ENCODE assay signal across 8 cellular contexts in genomic region chr19:57560049-57560491, GRCh38. TPM values are rescaled to one million over a fixed set of nuclear protein-coding genes. Genes with fewer than 3 reads are reported as not detected.
DNase-seq lines count a peak whose midpoint lies in the region; ATAC-seq, FAIRE-seq and TF ChIP-seq lines count a peak whose summit lies in the region.

No MANE protein-coding gene starts in this region.

- no peaks in the 10 kb centered on the region for H3K27me3 Mint-ChIP-seq in activated CD4-positive, alpha-beta memory T cell treated with anti-CD3 and anti-CD28 coated beads, Interleukin-2, amount 10 ng/mL, durations not matched to agents 7 days and 5 days
- H3K27me3 Mint-ChIP-seq in glutamatergic neuron (ENCODE audit: unreplicated experiment) = peaks cover 15% of the 10 kb centered on the region

- TF ChIP-seq CTCF in glutamatergic neuron (IDR thresholded peaks at IDR 0.05; ENCODE audit: partially characterized antibody, unreplicated experiment) (no peak), retinal pigment epithelial cell (conservative IDR thresholded peaks at IDR 0.05; ENCODE audit: low read depth, low read length) (no peak)

- no peak for ATAC-seq in GM18502 (IDR thresholded peaks at IDR 0.05; ENCODE audit: poor library complexity, unreplicated experiment)

- no peak for TF ChIP-seq POLR2A in GM12892 (IDR thresholded peaks at IDR 0.05; ENCODE audit: low read depth, low read length)

- FAIRE-seq in GM12892 (lab: Jason Lieb, UNC) = no peak

- H3K36me3 Mint-ChIP-seq in activated CD4-positive, alpha-beta memory T cell treated with anti-CD3 and anti-CD28 coated beads, Interleukin-2, amount 10 ng/mL, durations not matched to agents 7 days and 5 days (ENCODE audit: low read depth) = peaks cover 51% of the 10 kb centered on the region
- peaks cover 39% of the 10 kb centered on the region for H3K36me3 Mint-ChIP-seq in glutamatergic neuron (ENCODE audit: unreplicated experiment)

- H3K27ac Mint-ChIP-seq in activated CD4-positive, alpha-beta memory T cell treated with anti-CD3 and anti-CD28 coated beads, Interleukin-2, amount 10 ng/mL, durations not matched to agents 7 days and 5 days = peak overlapping the region; percentile 87
- H3K27ac Mint-ChIP-seq in glutamatergic neuron (ENCODE audit: unreplicated experiment) = no peak overlapping the region

- POLR2A ChIA-PET in activated CD4-positive, alpha-beta memory T cell treated with anti-CD3 and anti-CD28 coated beads, Interleukin-2, amount 10 ng/mL, durations not matched to agents 7 days and 5 days (lab: Charles Lee) = interaction anchor here (1.0 to 1.8 kb wide), 2 partner anchors 60 to 73 kb away, joined by 4 read pairs; partner anchors contain the start of genes ZNF211 and ZNF773

- peaks cover 22% of the 10 kb centered on the region for H3K4me1 Mint-ChIP-seq in activated CD4-positive, alpha-beta memory T cell treated with anti-CD3 and anti-CD28 coated beads, Interleukin-2, amount 10 ng/mL, durations not matched to agents 7 days and 5 days
- peaks cover 9% of the 10 kb centered on the region for H3K4me1 Mint-ChIP-seq in glutamatergic neuron (ENCODE audit: low read depth, unreplicated experiment)

- H3K9me3 Mint-ChIP-seq in activated CD4-positive, alpha-beta memory T cell treated with anti-CD3 and anti-CD28 coated beads, Interleukin-2, amount 10 ng/mL, durations not matched to agents 7 days and 5 days = peaks cover 53% of the 10 kb centered on the region
- H3K9me3 Mint-ChIP-seq in glutamatergic neuron (ENCODE audit: unreplicated experiment) = peaks cover 27% of the 10 kb centered on the region

- peak overlapping the region; percentile 92 for H3K4me3 ChIP-seq in retinal pigment epithelial cell (ENCODE audit: low read length)

- CTCF ChIA-PET in activated CD4-positive, alpha-beta memory T cell treated with anti-CD3 and anti-CD28 coated beads, Interleukin-2, amount 10 ng/mL, durations not matched to agents 7 days and 5 days (lab: Charles Lee) = no interaction called here

- H3K4me3 Mint-ChIP-seq in activated CD4-positive, alpha-beta memory T cell treated with anti-CD3 and anti-CD28 coated beads, Interleukin-2, amount 10 ng/mL, durations not matched to agents 7 days and 5 days = peak overlapping the region; percentile 86
- peak overlapping the region; percentile 99 for H3K4me3 Mint-ChIP-seq in glutamatergic neuron (ENCODE audit: unreplicated experiment)

- DNase-seq in AG08395 (ENCODE audit: low spot score) (peak; percentile 69), HCEC 1CT (peak; percentile 39), glutamatergic neuron (no peak), retinal pigment epithelial cell (ENCODE audit: low read depth) (no peak), SW 1271 (lab: John Stamatoyannopoulos, UW) (no peak), GM12892 (ENCODE audit: insufficient read length) (no peak)
- no peak for DNase-seq in activated CD4-positive, alpha-beta memory T cell treated with anti-CD3 and anti-CD28 coated beads, Interleukin-2, amount 10 ng/mL, durations not matched to agents 7 days and 5 days

RNA-seq across cellular contexts. Expression of gene ZNF550, which starts 0.4 kb away (rescaled TPM):
- 10 to 100 TPM; 11.8 to 12.5 TPM for total RNA-seq in activated CD4-positive, alpha-beta memory T cell treated with anti-CD3 and anti-CD28 coated beads, Interleukin-2, amount 10 ng/mL, durations not matched to agents 7 days and 5 days
- 12.9 TPM for total RNA-seq in glutamatergic neuron (ENCODE audit: unreplicated experiment)
- polyA plus RNA-seq in GM12892 (2012; ENCODE audit: missing spikeins) = 6.0 TPM

RNA-seq across cellular contexts. Expression of gene ZNF416, which starts 18.6 kb away (rescaled TPM):
- total RNA-seq in activated CD4-positive, alpha-beta memory T cell treated with anti-CD3 and anti-CD28 coated beads, Interleukin-2, amount 10 ng/mL, durations not matched to agents 7 days and 5 days = 1 to 10 TPM; 5.4 to 6.7 TPM
- total RNA-seq in glutamatergic neuron (ENCODE audit: unreplicated experiment) = 11.2 TPM
- 2.6 TPM for polyA plus RNA-seq in GM12892 (2012; ENCODE audit: missing spikeins)

RNA-seq across cellular contexts. Expression of gene ZIK1, which starts 23.9 kb away (rescaled TPM):
- total RNA-seq in activated CD4-positive, alpha-beta memory T cell treated with anti-CD3 and anti-CD28 coated beads, Interleukin-2, amount 10 ng/mL, durations not matched to agents 7 days and 5 days = 1 to 10 TPM; 5.7 to 6.1 TPM
- 21.5 TPM for total RNA-seq in glutamatergic neuron (ENCODE audit: unreplicated experiment)
- polyA plus RNA-seq in GM12892 (2012; ENCODE audit: missing spikeins) = 2.8 TPM

RNA-seq across cellular contexts. Expression of gene ZNF549, which starts 32.9 kb away (rescaled TPM):
- total RNA-seq in activated CD4-positive, alpha-beta memory T cell treated with anti-CD3 and anti-CD28 coated beads, Interleukin-2, amount 10 ng/mL, durations not matched to agents 7 days and 5 days = 1 to 10 TPM; 5.7 to 6.0 TPM
- total RNA-seq in glutamatergic neuron (ENCODE audit: unreplicated experiment) = 10.8 TPM
- polyA plus RNA-seq in GM12892 (2012; ENCODE audit: missing spikeins) = 3.4 TPM

RNA-seq across cellular contexts. Expression of gene ZNF530, which starts 39.6 kb away (rescaled TPM):
- 1 to 10 TPM; 7.4 to 8.3 TPM for total RNA-seq in activated CD4-positive, alpha-beta memory T cell treated with anti-CD3 and anti-CD28 coated beads, Interleukin-2, amount 10 ng/mL, durations not matched to agents 7 days and 5 days
- total RNA-seq in glutamatergic neuron (ENCODE audit: unreplicated experiment) = 4.6 TPM
- polyA plus RNA-seq in GM12892 (2012; ENCODE audit: missing spikeins) = 4.0 TPM

Comparison
In these comparisons a context has a peak if more than half of its experiments do, and no peak if none do; other contexts are left out.
1. DNase-seq: peak in AG08395 (single experiment) and HCEC 1CT (single experiment); none in activated CD4-positive, alpha-beta memory T cell treated with anti-CD3 and anti-CD28 coated beads, Interleukin-2, amount 10 ng/mL, durations not matched to agents 7 days and 5 days (single experiment), glutamatergic neuron (single experiment), retinal pigment epithelial cell (single experiment), SW 1271 (0 of 2) and GM12892 (single experiment).